8 cellular contexts compared by ENCODE assay signal in genomic region chr1:44029260-44029910, GRCh38.
A peak's percentile ranks its signal among the peaks of the same experiment; 100 is the strongest.
DNase-seq lines count a peak whose midpoint lies in the region; ATAC-seq and TF ChIP-seq lines count a peak whose summit lies in the region.

No MANE protein-coding gene starts in this region.

- no peak for TF ChIP-seq CTCF in GM20000 (IDR thresholded peaks at IDR 0.05; ENCODE audit: extremely low read depth, missing control alignments)

- peak overlapping the region; percentile 73 for H3K4me3 ChIP-seq in HUES48 (ENCODE audit: low read depth, low read length)
- H3K4me3 ChIP-seq in adipocyte (ENCODE audit: low read length) = peak overlapping the region; percentile 96
- H3K4me3 ChIP-seq in iPS-20b (ENCODE audit: low read length) = peak overlapping the region; percentile 88

- H3K9ac ChIP-seq in HUES48 (ENCODE audit: low read depth, low read length) = peak overlapping the region; percentile 69; the same call in 1 of the 2 replicates
- H3K9ac ChIP-seq in adipocyte (ENCODE audit: low read length) = peak overlapping the region; percentile 92
- H3K9ac ChIP-seq in iPS-20b (ENCODE audit: low read depth, low read length) = peak overlapping the region; percentile 77; the same call in 1 of the 2 replicates

- H3K27me3 Mint-ChIP-seq in stimulated activated naive CD8-positive, alpha-beta T cell treated with anti-CD3 and anti-CD28 coated beads, Interleukin-15, amount 100 ng/mL, for 72 hours = no peaks in the 10 kb centered on the region

- H3K36me3 ChIP-seq in HUES48 (ENCODE audit: control insufficient read depth, insufficient read depth, low read length) (no peaks in the 10 kb centered on the region), adipocyte (ENCODE audit: control insufficient read depth, insufficient read depth, low read length, severe bottlenecking) (no peaks in the 10 kb centered on the region), iPS-20b (ENCODE audit: insufficient read depth, low read depth, low read length) (no peaks in the 10 kb centered on the region)

- peak overlapping the region; percentile 86 to 89 for H3K27ac Mint-ChIP-seq in stimulated activated naive CD8-positive, alpha-beta T cell treated with anti-CD3 and anti-CD28 coated beads, Interleukin-15, amount 100 ng/mL, for 72 hours

- ATAC-seq in stimulated activated naive CD8-positive, alpha-beta T cell treated with anti-CD3 and anti-CD28 coated beads, Interleukin-15, amount 100 ng/mL, for 72 hours = peak; percentile 31

- H3K4me1 Mint-ChIP-seq in stimulated activated naive CD8-positive, alpha-beta T cell treated with anti-CD3 and anti-CD28 coated beads, Interleukin-15, amount 100 ng/mL, for 72 hours = peaks cover 49% of the 10 kb centered on the region

- H3K4me3 Mint-ChIP-seq in stimulated activated naive CD8-positive, alpha-beta T cell treated with anti-CD3 and anti-CD28 coated beads, Interleukin-15, amount 100 ng/mL, for 72 hours = peak overlapping the region; percentile 92 to 95

- DNase-seq in COLO829 (ENCODE audit: low spot score) (peak; percentile 23), GM20000 (ENCODE audit: low spot score) (peak; percentile 69), adipocyte (ENCODE audit: low read depth) (no peak), activated gamma-delta T cell treated with Interleukin-2 at 50 U/mL for 16 hours (no peak), inferior parietal cortex (ENCODE audit: extremely low spot score) (no peak)
- no peak for DNase-seq in stimulated activated naive CD8-positive, alpha-beta T cell treated with anti-CD3 and anti-CD28 coated beads, Interleukin-15, amount 100 ng/mL, for 72 hours

- H3K4me1 ChIP-seq in HUES48 (ENCODE audit: control insufficient read depth, insufficient read depth, low read length) (peaks cover 20% of the 10 kb centered on the region), adipocyte (ENCODE audit: control insufficient read depth, insufficient read depth, low read length) (peaks cover 20% of the 10 kb centered on the region), iPS-20b (ENCODE audit: insufficient read depth, low read length) (peaks cover 9% of the 10 kb centered on the region; the same call in 1 of the 2 replicates)

- H3K9me3 ChIP-seq in HUES48 (ENCODE audit: control insufficient read depth, insufficient read depth, low read length) (no peaks in the 10 kb centered on the region), adipocyte (ENCODE audit: control insufficient read depth, low read length) (no peaks in the 10 kb centered on the region), iPS-20b (ENCODE audit: insufficient read depth, low read depth, low read length) (no peaks in the 10 kb centered on the region)

- H3K27ac ChIP-seq in HUES48 (ENCODE audit: low read depth, low read length) (peak overlapping the region; percentile 84), iPS-20b (ENCODE audit: low read length) (no peak overlapping the region)

- H3K9me3 Mint-ChIP-seq in stimulated activated naive CD8-positive, alpha-beta T cell treated with anti-CD3 and anti-CD28 coated beads, Interleukin-15, amount 100 ng/mL, for 72 hours = no peaks in the 10 kb centered on the region

- H3K27me3 ChIP-seq in HUES48 (ENCODE audit: control insufficient read depth, insufficient read depth, low read length) (no peaks in the 10 kb centered on the region), adipocyte (replicated peaks; ENCODE audit: control insufficient read depth, insufficient read depth, low read length) (no peaks in the 10 kb centered on the region), iPS-20b (ENCODE audit: insufficient read depth, low read length) (peaks cover 6% of the 10 kb centered on the region; the same call in 1 of the 2 replicates)

Comparison
In these comparisons a context has a peak if more than half of its experiments do, and no peak if none do; other contexts are left out.
1. DNase-seq: peak in COLO829 (single experiment) and GM20000 (single experiment); none in adipocyte (single experiment), stimulated activated naive CD8-positive, alpha-beta T cell treated with anti-CD3 and anti-CD28 coated beads, Interleukin-15, amount 100 ng/mL, for 72 hours (0 of 2), activated gamma-delta T cell treated with Interleukin-2 at 50 U/mL for 16 hours (single experiment) and inferior parietal cortex (single experiment).
2. Peak in every context shown above with its lines, with median percentiles within 50 percentile points of each other: H3K4me3 ChIP-seq and H3K9ac ChIP-seq.